1 cellular context compared by ENCODE assay signal in the genomic region with DNA sequence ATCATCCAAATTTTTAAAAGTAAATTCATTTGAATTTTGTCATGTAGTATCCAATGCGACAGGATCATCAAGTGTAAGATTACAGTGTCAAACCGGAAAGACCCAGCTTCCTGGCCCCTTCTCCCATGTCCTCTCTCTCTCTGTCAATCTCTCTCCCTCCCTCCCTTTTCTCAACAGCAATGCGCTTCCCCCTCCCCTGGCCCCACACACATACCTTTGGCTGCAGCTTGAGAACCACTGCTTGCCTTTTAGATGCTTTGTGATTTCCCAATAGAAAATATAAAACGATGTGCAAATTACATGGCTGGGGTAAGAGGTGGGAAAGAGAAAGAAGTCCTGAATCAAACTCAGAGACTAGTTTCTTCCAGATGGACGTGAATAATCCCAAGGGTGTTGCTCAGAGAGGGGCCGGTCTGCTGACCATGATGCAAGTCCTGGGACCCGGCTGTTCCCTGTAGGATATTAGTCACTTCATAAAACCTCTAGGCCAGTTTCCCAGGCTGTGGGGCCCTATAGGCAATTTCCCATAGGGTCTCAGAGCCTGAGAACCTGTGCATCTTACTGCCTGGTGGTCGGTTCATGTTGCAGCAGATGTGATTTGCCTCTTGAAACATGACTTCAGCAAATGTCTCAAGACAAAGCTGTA.
TF ChIP-seq lines count a peak whose summit lies in the region.

No MANE protein-coding gene starts in this region.

TF ChIP-seq in H1, 55 proteins besides CTCF, POLR2A, EP300 and RAD21 (continued from another document):
- TF ChIP-seq, protein P1, sequence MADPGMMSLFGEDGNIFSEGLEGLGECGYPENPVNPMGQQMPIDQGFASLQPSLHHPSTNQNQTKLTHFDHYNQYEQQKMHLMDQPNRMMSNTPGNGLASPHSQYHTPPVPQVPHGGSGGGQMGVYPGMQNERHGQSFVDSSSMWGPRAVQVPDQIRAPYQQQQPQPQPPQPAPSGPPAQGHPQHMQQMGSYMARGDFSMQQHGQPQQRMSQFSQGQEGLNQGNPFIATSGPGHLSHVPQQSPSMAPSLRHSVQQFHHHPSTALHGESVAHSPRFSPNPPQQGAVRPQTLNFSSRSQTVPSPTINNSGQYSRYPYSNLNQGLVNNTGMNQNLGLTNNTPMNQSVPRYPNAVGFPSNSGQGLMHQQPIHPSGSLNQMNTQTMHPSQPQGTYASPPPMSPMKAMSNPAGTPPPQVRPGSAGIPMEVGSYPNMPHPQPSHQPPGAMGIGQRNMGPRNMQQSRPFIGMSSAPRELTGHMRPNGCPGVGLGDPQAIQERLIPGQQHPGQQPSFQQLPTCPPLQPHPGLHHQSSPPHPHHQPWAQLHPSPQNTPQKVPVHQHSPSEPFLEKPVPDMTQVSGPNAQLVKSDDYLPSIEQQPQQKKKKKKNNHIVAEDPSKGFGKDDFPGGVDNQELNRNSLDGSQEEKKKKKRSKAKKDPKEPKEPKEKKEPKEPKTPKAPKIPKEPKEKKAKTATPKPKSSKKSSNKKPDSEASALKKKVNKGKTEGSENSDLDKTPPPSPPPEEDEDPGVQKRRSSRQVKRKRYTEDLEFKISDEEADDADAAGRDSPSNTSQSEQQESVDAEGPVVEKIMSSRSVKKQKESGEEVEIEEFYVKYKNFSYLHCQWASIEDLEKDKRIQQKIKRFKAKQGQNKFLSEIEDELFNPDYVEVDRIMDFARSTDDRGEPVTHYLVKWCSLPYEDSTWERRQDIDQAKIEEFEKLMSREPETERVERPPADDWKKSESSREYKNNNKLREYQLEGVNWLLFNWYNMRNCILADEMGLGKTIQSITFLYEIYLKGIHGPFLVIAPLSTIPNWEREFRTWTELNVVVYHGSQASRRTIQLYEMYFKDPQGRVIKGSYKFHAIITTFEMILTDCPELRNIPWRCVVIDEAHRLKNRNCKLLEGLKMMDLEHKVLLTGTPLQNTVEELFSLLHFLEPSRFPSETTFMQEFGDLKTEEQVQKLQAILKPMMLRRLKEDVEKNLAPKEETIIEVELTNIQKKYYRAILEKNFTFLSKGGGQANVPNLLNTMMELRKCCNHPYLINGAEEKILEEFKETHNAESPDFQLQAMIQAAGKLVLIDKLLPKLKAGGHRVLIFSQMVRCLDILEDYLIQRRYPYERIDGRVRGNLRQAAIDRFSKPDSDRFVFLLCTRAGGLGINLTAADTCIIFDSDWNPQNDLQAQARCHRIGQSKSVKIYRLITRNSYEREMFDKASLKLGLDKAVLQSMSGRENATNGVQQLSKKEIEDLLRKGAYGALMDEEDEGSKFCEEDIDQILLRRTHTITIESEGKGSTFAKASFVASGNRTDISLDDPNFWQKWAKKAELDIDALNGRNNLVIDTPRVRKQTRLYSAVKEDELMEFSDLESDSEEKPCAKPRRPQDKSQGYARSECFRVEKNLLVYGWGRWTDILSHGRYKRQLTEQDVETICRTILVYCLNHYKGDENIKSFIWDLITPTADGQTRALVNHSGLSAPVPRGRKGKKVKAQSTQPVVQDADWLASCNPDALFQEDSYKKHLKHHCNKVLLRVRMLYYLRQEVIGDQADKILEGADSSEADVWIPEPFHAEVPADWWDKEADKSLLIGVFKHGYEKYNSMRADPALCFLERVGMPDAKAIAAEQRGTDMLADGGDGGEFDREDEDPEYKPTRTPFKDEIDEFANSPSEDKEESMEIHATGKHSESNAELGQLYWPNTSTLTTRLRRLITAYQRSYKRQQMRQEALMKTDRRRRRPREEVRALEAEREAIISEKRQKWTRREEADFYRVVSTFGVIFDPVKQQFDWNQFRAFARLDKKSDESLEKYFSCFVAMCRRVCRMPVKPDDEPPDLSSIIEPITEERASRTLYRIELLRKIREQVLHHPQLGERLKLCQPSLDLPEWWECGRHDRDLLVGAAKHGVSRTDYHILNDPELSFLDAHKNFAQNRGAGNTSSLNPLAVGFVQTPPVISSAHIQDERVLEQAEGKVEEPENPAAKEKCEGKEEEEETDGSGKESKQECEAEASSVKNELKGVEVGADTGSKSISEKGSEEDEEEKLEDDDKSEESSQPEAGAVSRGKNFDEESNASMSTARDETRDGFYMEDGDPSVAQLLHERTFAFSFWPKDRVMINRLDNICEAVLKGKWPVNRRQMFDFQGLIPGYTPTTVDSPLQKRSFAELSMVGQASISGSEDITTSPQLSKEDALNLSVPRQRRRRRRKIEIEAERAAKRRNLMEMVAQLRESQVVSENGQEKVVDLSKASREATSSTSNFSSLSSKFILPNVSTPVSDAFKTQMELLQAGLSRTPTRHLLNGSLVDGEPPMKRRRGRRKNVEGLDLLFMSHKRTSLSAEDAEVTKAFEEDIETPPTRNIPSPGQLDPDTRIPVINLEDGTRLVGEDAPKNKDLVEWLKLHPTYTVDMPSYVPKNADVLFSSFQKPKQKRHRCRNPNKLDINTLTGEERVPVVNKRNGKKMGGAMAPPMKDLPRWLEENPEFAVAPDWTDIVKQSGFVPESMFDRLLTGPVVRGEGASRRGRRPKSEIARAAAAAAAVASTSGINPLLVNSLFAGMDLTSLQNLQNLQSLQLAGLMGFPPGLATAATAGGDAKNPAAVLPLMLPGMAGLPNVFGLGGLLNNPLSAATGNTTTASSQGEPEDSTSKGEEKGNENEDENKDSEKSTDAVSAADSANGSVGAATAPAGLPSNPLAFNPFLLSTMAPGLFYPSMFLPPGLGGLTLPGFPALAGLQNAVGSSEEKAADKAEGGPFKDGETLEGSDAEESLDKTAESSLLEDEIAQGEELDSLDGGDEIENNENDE (IDR thresholded peaks at IDR 0.05; ENCODE audit: insufficient replicate concordance, low read length): no peak
- TF ChIP-seq BACH1 (IDR thresholded peaks at IDR 0.05; ENCODE audit: low read length): no peak
- TF ChIP-seq HDAC2 (IDR thresholded peaks at IDR 0.05; ENCODE audit: borderline replicate concordance in 1 of 2, low read depth in 2 of 2, low read length in 2 of 2): no peak
- TF ChIP-seq CBX8 (IDR thresholded peaks at IDR 0.05; ENCODE audit: borderline replicate concordance, low read depth, low read length): no peak
- no peak for TF ChIP-seq SP2 (IDR thresholded peaks at IDR 0.05; ENCODE audit: low read length)
- TF ChIP-seq JUN (IDR thresholded peaks at IDR 0.05; ENCODE audit: low read depth, low read length): no peak
